ENCODE assay signal across 8 cellular contexts in the genomic region with DNA sequence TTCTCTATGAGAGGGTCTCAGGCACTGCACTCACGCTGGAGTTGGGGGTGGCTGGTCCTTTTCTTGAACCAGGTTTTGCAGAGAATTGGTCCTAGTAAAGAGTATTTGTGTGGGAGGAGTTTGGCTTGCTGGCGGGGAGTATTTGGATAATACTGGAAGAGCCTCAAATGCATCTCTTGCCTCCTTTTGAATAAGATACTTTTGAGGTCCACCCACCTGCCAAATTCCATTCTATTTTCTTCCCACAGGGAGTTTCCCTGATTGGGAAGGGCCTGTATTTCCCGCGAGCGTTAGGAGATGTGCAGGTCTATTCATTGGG. TPM values are rescaled to one million over a fixed set of nuclear protein-coding genes. Genes with fewer than 3 reads are reported as not detected.
A peak's percentile ranks its signal among the peaks of the same experiment; 100 is the strongest.
DNase-seq lines count a peak whose midpoint lies in the region; ATAC-seq and TF ChIP-seq lines count a peak whose summit lies in the region.

No MANE protein-coding gene starts in this region.

- peak; percentile 37 for DNase-seq in HFF-Myc (ENCODE audit: extremely low read depth, low read depth)
- no peak for DNase-seq in activated B cell treated with CpG ODN at 0.5 μM for 24 hours
- no peak for DNase-seq in right cardiac atrium
- peak; percentile 31 for DNase-seq in skeletal muscle cell (ENCODE audit: low read depth)
- no peak for DNase-seq in NCI-H2171 (lab: John Stamatoyannopoulos, UW)
- DNase-seq in NCI-H748 (lab: John Stamatoyannopoulos, UW; ENCODE audit: unreplicated experiment), result no peak
- DNase-seq in islet precursor cell, result no peak

- 4% methylated on average over 5 of the region's 5 CpGs for WGBS in right cardiac atrium

- H3K4me1 Mint-ChIP-seq in activated B cell treated with CpG ODN at 0.5 μM for 24 hours, result peaks cover 65% of the 10 kb centered on the region

- intact Hi-C loops in activated B cell treated with CpG ODN at 0.5 μM for 24 hours (cut with micrococcal nuclease), result loop anchor here (2.0 to 5.0 kb wide), 6 partner anchors 34 to 961 kb away; partner anchors contain the start of genes RNF7, SLC25A36 and XRN1
- intact Hi-C loops in right cardiac atrium (cut with DNase I), result no loop called here

- H3K4me3 Mint-ChIP-seq in activated B cell treated with CpG ODN at 0.5 μM for 24 hours, result peak overlapping the region; percentile 82

- no peak for TF ChIP-seq CTCF in HFF-Myc (IDR thresholded peaks at IDR 0.05; ENCODE audit: low read depth, low read length, missing control alignments)
- TF ChIP-seq CTCF in activated B cell treated with CpG ODN at 0.5 μM for 24 hours (IDR thresholded peaks at IDR 0.05), result no peak

- CTCF ChIA-PET in activated B cell treated with CpG ODN at 0.5 μM for 24 hours (lab: Charles Lee), result interaction anchor here (0.6 to 1.1 kb wide), 2 partner anchors 11 to 12 kb away, joined by 3 read pairs; no protein-coding TSS in a partner anchor

- H3K27ac Mint-ChIP-seq in activated B cell treated with CpG ODN at 0.5 μM for 24 hours, result peak overlapping the region; percentile 85

- no peaks in the 10 kb centered on the region for H3K27me3 ChIP-seq in right cardiac atrium (ENCODE audit: control insufficient read depth, insufficient read depth)

- peak overlapping the region; percentile 70 for H3K4me3 ChIP-seq in HFF-Myc (replicated peaks; ENCODE audit: low read depth, low read length)
- peak overlapping the region; percentile 73 for H3K4me3 ChIP-seq in right cardiac atrium (ENCODE audit: low read length)
- peak overlapping the region; percentile 52 for H3K4me3 ChIP-seq in skeletal muscle cell (ENCODE audit: low read depth, low read length)

- H3K9me3 ChIP-seq in right cardiac atrium (ENCODE audit: control insufficient read depth, low read length), result no peaks in the 10 kb centered on the region

- H3K9me3 Mint-ChIP-seq in activated B cell treated with CpG ODN at 0.5 μM for 24 hours, result no peaks in the 10 kb centered on the region

- H3K36me3 Mint-ChIP-seq in activated B cell treated with CpG ODN at 0.5 μM for 24 hours (ENCODE audit: low read depth), result peaks cover 8% of the 10 kb centered on the region

- no peaks in the 10 kb centered on the region for H3K27me3 Mint-ChIP-seq in activated B cell treated with CpG ODN at 0.5 μM for 24 hours

- H3K27ac ChIP-seq in right cardiac atrium (ENCODE audit: low read length), result peak overlapping the region; percentile 80

- POLR2A ChIA-PET in activated B cell treated with CpG ODN at 0.5 μM for 24 hours (lab: Charles Lee), result interaction anchor here (0.7 to 3.3 kb wide), 8 partner anchors 12 to 252 kb away, joined by 3 to 81 read pairs (median 4); partner anchors contain the start of gene RNF7

- no peaks in the 10 kb centered on the region for H3K4me1 ChIP-seq in right cardiac atrium (ENCODE audit: control insufficient read depth, insufficient read depth, low read length)

- no peak for ATAC-seq in activated B cell treated with CpG ODN at 0.5 μM for 24 hours (ENCODE audit: low read depth)
- ATAC-seq in right cardiac atrium, result no peak
- no peak for ATAC-seq in HG03439 (IDR thresholded peaks at IDR 0.05; ENCODE audit: unreplicated experiment)

RNA-seq across cellular contexts. Expression of gene RASA2, which starts 0.5 kb away (rescaled TPM):
- total RNA-seq in activated B cell treated with CpG ODN at 0.5 μM for 24 hours (31.1 and 42.3 TPM in 2 replicates), right cardiac atrium (1 to 10 TPM; 4.7 to 6.6 (median 6.0) TPM)
- polyA plus RNA-seq in right cardiac atrium, result 2.1 TPM

Comparison
In these comparisons a context has a peak if more than half of its experiments do, and no peak if none do; other contexts are left out.
1. DNase-seq: peak in HFF-Myc (single experiment) and skeletal muscle cell (single experiment); none in activated B cell treated with CpG ODN at 0.5 μM for 24 hours (single experiment), right cardiac atrium (0 of 3), NCI-H2171 (single experiment), NCI-H748 (single experiment) and islet precursor cell (single experiment).
2. Peak in every context shown above with its lines, with median percentiles within 50 percentile points of each other: H3K4me3 ChIP-seq.